Comparison of ENCODE assay signal across 8 cellular contexts in genomic region chr1:33367488-33368405, GRCh38. TPM values are rescaled to one million over a fixed set of nuclear protein-coding genes. Genes with fewer than 3 reads are reported as not detected.
DNase-seq lines count a peak whose midpoint lies in the region; ATAC-seq, FAIRE-seq and TF ChIP-seq lines count a peak whose summit lies in the region.

No MANE protein-coding gene starts in this region.

- H3K27ac Mint-ChIP-seq in CD14-positive monocyte: peak overlapping the region in 5 of 7 donors; percentile 45 to 82 (median 65)

- H3K36me3 ChIP-seq in GM23248 (ENCODE audit: low read depth) (no peaks in the 10 kb centered on the region), keratinocyte (ENCODE audit: control insufficient read depth in 2 of 2, extremely low read depth in 1 of 2, insufficient read depth in 2 of 2, low read length in 2 of 2) (peaks cover 21 to 41% of the 10 kb centered on the region in 2 experiments)

- no peaks in the 10 kb centered on the region for H3K79me2 ChIP-seq in GM23248 (ENCODE audit: insufficient read depth)
- no peaks in the 10 kb centered on the region for H3K79me2 ChIP-seq in keratinocyte (ENCODE audit: control insufficient read depth, insufficient read depth, low read length)

- H3K27ac ChIP-seq in GM23248: no peak overlapping the region
- H3K27ac ChIP-seq in keratinocyte (ENCODE audit: control insufficient read depth, insufficient read depth, low read length): no peak overlapping the region

- peaks cover 6% of the 10 kb centered on the region; the same call in 1 of the 2 replicates for H3F3A ChIP-seq in GM23248 (ENCODE audit: insufficient read depth)

- peaks cover 15 to 23% of the 10 kb centered on the region in 2 donors for H3K36me3 Mint-ChIP-seq in CD14-positive monocyte

- H3K4me3 Mint-ChIP-seq in CD14-positive monocyte: peak overlapping the region in 1 of 2 donors; percentile 60

- H3K4me2 ChIP-seq in GM23248 (ENCODE audit: unreplicated experiment) (no peak overlapping the region), keratinocyte (ENCODE audit: control insufficient read depth, extremely low read depth, insufficient read depth, low read depth, low read length) (no peak overlapping the region)

- DNase-seq in CD14-positive monocyte (ENCODE audit: low spot score): peak; percentile 82
- DNase-seq in GM23248: peak; percentile 91
- peak; percentile 69 for DNase-seq in NCI-H2107 (lab: John Stamatoyannopoulos, UW)
- peak; percentile 86 for DNase-seq in cardiac fibroblast (ENCODE audit: low read depth in 2 of 2)
- no peak for DNase-seq in keratinocyte (ENCODE audit: low read depth, low spot score)
- peak; percentile 90 for DNase-seq in stimulated activated CD4-positive, alpha-beta T cell treated with anti-CD3 and anti-CD28 coated beads, Interleukin-15, amount 100 ng/mL, for 24 hours
- no peak for DNase-seq in GF-D8 (lab: John Stamatoyannopoulos, UW)

- H3K9me3 ChIP-seq in GM23248 (ENCODE audit: low read depth) (no peaks in the 10 kb centered on the region), keratinocyte (ENCODE audit: control insufficient read depth, low read depth, low read length) (no peaks in the 10 kb centered on the region)

- peaks cover 10% of the 10 kb centered on the region for H3K4me1 ChIP-seq in GM23248 (ENCODE audit: insufficient read depth)
- H3K4me1 ChIP-seq in keratinocyte (ENCODE audit: control insufficient read depth, extremely low read depth, insufficient read depth, low read length): peaks cover 23% of the 10 kb centered on the region

- no peaks in the 10 kb centered on the region for H3K27me3 ChIP-seq in GM23248 (replicated peaks; ENCODE audit: insufficient read depth)
- H3K27me3 ChIP-seq in keratinocyte (ENCODE audit: control insufficient read depth, extremely low read depth, insufficient read depth, low read length): no peaks in the 10 kb centered on the region

- H2AFZ ChIP-seq in GM23248 (no peak overlapping the region), keratinocyte (ENCODE audit: control insufficient read depth, low read length) (no peak overlapping the region)

- ATAC-seq in activated CD4-positive, CD25-positive, alpha-beta regulatory T cell treated with anti-CD3 and anti-CD28 coated beads, Interleukin-2, amount 50 U/mL, for 24 hours: peak; percentile 87 to 88

- peak; percentile 58 for FAIRE-seq in keratinocyte (lab: Jason Lieb, UNC)

- intact Hi-C loops in CD14-positive monocyte (cut with micrococcal nuclease): loop anchor here (1.0 to 10.0 kb wide), 3 partner anchors 72 to 97 kb away; no protein-coding TSS in a partner anchor

- H3K9ac ChIP-seq in GM23248 (no peak overlapping the region), keratinocyte (ENCODE audit: control insufficient read depth, extremely low read depth, insufficient read depth, low read length) (no peak overlapping the region)

- 32 to 35% methylated on average over 22 to 23 of the region's 23 CpGs for WGBS in GM23248 (ENCODE audit: low coverage in 1 of 2, low lambda C conversion rate in 2 of 2, missing lambda C conversion rate in 2 of 2), 2 experiments

- TF ChIP-seq CTCF in CD14-positive monocyte (IDR thresholded peaks at IDR 0.05) (peak; percentile 96), cardiac fibroblast (IDR thresholded peaks at IDR 0.05; ENCODE audit: low read depth, low read length) (peak; percentile 99), keratinocyte (optimal IDR thresholded peaks at IDR 0.05 in 1 of 3, IDR thresholded peaks at IDR 0.05 in 1 of 3, conservative IDR thresholded peaks at IDR 0.05 in 1 of 3; ENCODE audit: extremely low read depth in 1 of 3, insufficient read depth in 2 of 3, low read length in 3 of 3) (peak; percentile 91 to 96 (median 93))

- dilution Hi-C loops in keratinocyte (cut with MboI; ENCODE audit: extremely low pct_ligation_motif_present, low sequenced_read_pairs): no loop called here

- H3K27me3 Mint-ChIP-seq in CD14-positive monocyte (ENCODE audit: low read depth in 3 of 3): peaks cover 0 to 4% (median 3%) of the 10 kb centered on the region in 3 donors

- H3K4me1 Mint-ChIP-seq in CD14-positive monocyte: peaks cover 16% of the 10 kb centered on the region

- H3K4me3 ChIP-seq in GM23248 (no peak overlapping the region), cardiac fibroblast (replicated peaks in 1 of 2; ENCODE audit: low read depth in 2 of 2, low read length in 2 of 2) (no peak overlapping the region), keratinocyte (ENCODE audit: control insufficient read depth in 2 of 3, extremely low read depth in 1 of 3, insufficient read depth in 2 of 3, low read depth in 1 of 3, low read length in 3 of 3) (no peak overlapping the region)

- in situ Hi-C loops in GM23248 (cut with MboI): loop anchor here (5.0 to 25.0 kb wide), 2 partner anchors 70 to 155 kb away; no protein-coding TSS in a partner anchor

- no peaks in the 10 kb centered on the region for H3K9me2 ChIP-seq in GM23248 (ENCODE audit: insufficient read depth)

- H3K9me1 ChIP-seq in keratinocyte (ENCODE audit: control insufficient read depth, extremely low read depth, insufficient read depth, low read length): peaks cover 7% of the 10 kb centered on the region

- H3K9me3 Mint-ChIP-seq in CD14-positive monocyte: no peaks in the 10 kb centered on the region

- H4K20me1 ChIP-seq in GM23248 (ENCODE audit: insufficient read depth): no peaks in the 10 kb centered on the region
- H4K20me1 ChIP-seq in keratinocyte (ENCODE audit: control insufficient read depth, extremely low read depth, insufficient read depth, low read length): peaks cover 3% of the 10 kb centered on the region

RNA-seq across cellular contexts. Expression of gene A3GALT2, which starts 46.8 kb away (rescaled TPM):
- not detected for polyA plus RNA-seq in CD14-positive monocyte
- not detected in 2 replicates for total RNA-seq in GM23248 (2014; rRNA removed; shearing (Covaris generic))
- not detected in 2 replicates for polyA plus RNA-seq in GM23248 (2016; fragmentation: Nextera tagmentation; extraction: Ambion mirVana)
- not detected in 3 replicates for polyA plus RNA-seq in keratinocyte
- not detected for polyA plus RNA-seq in keratinocyte (2011; ENCODE audit: low read depth)
- polyA plus RNA-seq in keratinocyte (2011; cell fraction: cytosol; rRNA removed): not detected in 2 replicates
- polyA plus RNA-seq in keratinocyte (2011; cell fraction: nucleus; rRNA removed): not detected in 2 replicates
- not detected in 2 replicates for polyA plus RNA-seq in keratinocyte (2012; ENCODE audit: low replicate concordance)
- not detected in 3 replicates for polyA minus RNA-seq in keratinocyte
- not detected for polyA minus RNA-seq in keratinocyte (2011; cell fraction: cytosol; rRNA and poly(A)+ RNA removed)
- polyA minus RNA-seq in keratinocyte (2011; cell fraction: nucleus; rRNA and poly(A)+ RNA removed): not detected in 2 replicates

Comparison
In these comparisons a context has a peak if more than half of its experiments do, and no peak if none do; other contexts are left out.
1. DNase-seq: peak in CD14-positive monocyte (single experiment), GM23248 (single experiment), NCI-H2107 (single experiment), cardiac fibroblast (2 of 2) and stimulated activated CD4-positive, alpha-beta T cell treated with anti-CD3 and anti-CD28 coated beads, Interleukin-15, amount 100 ng/mL, for 24 hours (single experiment); none in keratinocyte (single experiment) and GF-D8 (single experiment).
2. Peak in every context shown above with its lines, with median percentiles within 50 percentile points of each other: CTCF ChIP-seq.